ENCODE assay signal across 8 cellular contexts in genomic region chr11:57474017-57474750, GRCh38. TPM values are rescaled to one million over a fixed set of nuclear protein-coding genes. Genes with fewer than 3 reads are reported as not detected.
A peak's percentile ranks its signal among the peaks of the same experiment; 100 is the strongest.
DNase-seq lines count a peak whose midpoint lies in the region; ATAC-seq and TF ChIP-seq lines count a peak whose summit lies in the region.

No MANE protein-coding gene starts in this region.

- ATAC-seq in CD4-positive, alpha-beta T cell (ENCODE audit: poor library complexity): peak; percentile 69
- ATAC-seq in GM21786 (IDR thresholded peaks at IDR 0.05; ENCODE audit: unreplicated experiment) (peak; percentile 31), GM19397 (IDR thresholded peaks at IDR 0.05; ENCODE audit: unreplicated experiment) (no peak), HG03025 (IDR thresholded peaks at IDR 0.05; ENCODE audit: low FRiP score, unreplicated experiment) (no peak)

- H3K27me3 Mint-ChIP-seq in CD4-positive, alpha-beta T cell: no peaks in the 10 kb centered on the region
- peaks cover 24% of the 10 kb centered on the region for H3K27me3 Mint-ChIP-seq in dendritic cell treated with granulocyte-macrophage colony-stimulating factor and Interleukin-4, amounts not matched to agents 40 ng/mL and 50 ng/mL, for 4 days

- no peaks in the 10 kb centered on the region for H3K36me3 Mint-ChIP-seq in CD4-positive, alpha-beta T cell (ENCODE audit: low read depth)
- H3K36me3 Mint-ChIP-seq in dendritic cell treated with granulocyte-macrophage colony-stimulating factor and Interleukin-4, amounts not matched to agents 40 ng/mL and 50 ng/mL, for 4 days (ENCODE audit: low read depth): no peaks in the 10 kb centered on the region

- peak overlapping the region; percentile 42 for H3K4me3 Mint-ChIP-seq in CD4-positive, alpha-beta T cell
- H3K4me3 Mint-ChIP-seq in dendritic cell treated with granulocyte-macrophage colony-stimulating factor and Interleukin-4, amounts not matched to agents 40 ng/mL and 50 ng/mL, for 4 days: no peak overlapping the region

- CTCF ChIA-PET in CD4-positive, alpha-beta T cell (lab: Charles Lee): interaction anchor here (0.7 to 1.1 kb wide), 3 partner anchors 16 to 19 kb away, joined by 3 to 5 read pairs (median 4); no protein-coding TSS in a partner anchor

- H3K4me1 Mint-ChIP-seq in CD4-positive, alpha-beta T cell (ENCODE audit: low read depth): peaks cover 33% of the 10 kb centered on the region
- peaks cover 39% of the 10 kb centered on the region for H3K4me1 Mint-ChIP-seq in dendritic cell treated with granulocyte-macrophage colony-stimulating factor and Interleukin-4, amounts not matched to agents 40 ng/mL and 50 ng/mL, for 4 days (ENCODE audit: low read depth)

- no peaks in the 10 kb centered on the region for H3K27me3 ChIP-seq in CD4-positive, alpha-beta T cell (ENCODE audit: control insufficient read depth, insufficient read depth, low read length)

- peak overlapping the region; percentile 21 for H3K27ac Mint-ChIP-seq in CD4-positive, alpha-beta T cell
- peak overlapping the region; percentile 42 for H3K27ac Mint-ChIP-seq in dendritic cell treated with granulocyte-macrophage colony-stimulating factor and Interleukin-4, amounts not matched to agents 40 ng/mL and 50 ng/mL, for 4 days

- DNase-seq in CD4-positive, alpha-beta T cell: peak in 3 of 10 experiments; percentile 42 to 48 (median 45)
- DNase-seq in NOMO-1 treated with dmso at 0.1 percent for 144 hours (lab: John Stamatoyannopoulos, UW; ENCODE audit: unreplicated experiment): peak; percentile 62
- DNase-seq in NCI-H1417 (lab: John Stamatoyannopoulos, UW): no peak
- DNase-seq in NCI-H1105 treated with DMSO at 0.1 percent for 48 hours (lab: John Stamatoyannopoulos, UW): no peak

- H3K9me3 ChIP-seq in CD4-positive, alpha-beta T cell (ENCODE audit: control insufficient read depth, low read length): no peaks in the 10 kb centered on the region

- no peaks in the 10 kb centered on the region for H3K9me3 Mint-ChIP-seq in CD4-positive, alpha-beta T cell
- H3K9me3 Mint-ChIP-seq in dendritic cell treated with granulocyte-macrophage colony-stimulating factor and Interleukin-4, amounts not matched to agents 40 ng/mL and 50 ng/mL, for 4 days: no peaks in the 10 kb centered on the region

- POLR2A ChIA-PET in CD4-positive, alpha-beta T cell (lab: Charles Lee): interaction anchor here (1.4 to 2.2 kb wide), 3 partner anchors 14 to 32 kb away, joined by 3 to 10 read pairs (median 9); partner anchors contain the start of gene RTN4RL2

- no peak overlapping the region for H3K27ac ChIP-seq in CD4-positive, alpha-beta T cell (ENCODE audit: low read depth, low read length)

- no peak for TF ChIP-seq CTCF in CD4-positive, alpha-beta T cell (IDR thresholded peaks at IDR 0.05)

- intact Hi-C loops in CD4-positive, alpha-beta T cell (cut with DNase I, micrococcal nuclease): loop anchor here in 1 of 2 experiments (2.0 kb wide), 1 partner anchor 13 kb away; the partner anchor contains the start of gene RTN4RL2
- intact Hi-C loops in dendritic cell treated with granulocyte-macrophage colony-stimulating factor and Interleukin-4, amounts not matched to agents 40 ng/mL and 50 ng/mL, for 4 days (cut with micrococcal nuclease): no loop called here

RNA-seq across cellular contexts. Expression of gene RTN4RL2, which starts 13.9 kb away (rescaled TPM):
- total RNA-seq in CD4-positive, alpha-beta T cell: under 1 TPM; 0.17 to 0.19 TPM

RNA-seq across cellular contexts. Expression of gene SLC43A1, which starts 41.3 kb away (rescaled TPM):
- total RNA-seq in CD4-positive, alpha-beta T cell: 1 to 10 TPM; 3.1 to 4.2 TPM

RNA-seq across cellular contexts. Expression of gene SLC43A3, which starts 47.3 kb away (rescaled TPM):
- total RNA-seq in CD4-positive, alpha-beta T cell: 1 to 10 TPM; 6.9 to 7.3 TPM

RNA-seq across cellular contexts. Expression of gene TIMM10, which starts 56.4 kb away (rescaled TPM):
- total RNA-seq in CD4-positive, alpha-beta T cell: 10 to 100 TPM; 28.0 TPM

Comparison
In these comparisons a context has a peak if more than half of its experiments do, and no peak if none do; other contexts are left out.
1. ATAC-seq: peak in CD4-positive, alpha-beta T cell (single experiment) and GM21786 (single experiment); none in GM19397 (single experiment) and HG03025 (single experiment).